ENCODE assay signal across 14 cellular contexts in genomic region chr20:44021900-44022299, GRCh38.
"Had no signal": no experiment of that assay in that cellular context is flagged by ENCODE, and none has a peak within 500 bp of the region (broad histone marks: within the 10 kb centered on the region; RNA-seq: fewer than 3 reads in every experiment).

No MANE protein-coding gene starts in this region.

- H3K27me3 ChIP-seq: esophagus muscularis mucosa, gastroesophageal sphincter had no signal

- H3K9me3 ChIP-seq: esophagus muscularis mucosa, gastroesophageal sphincter, mucosa of descending colon, neutrophil had no signal

- H3K27ac ChIP-seq: epithelial cell of prostate, esophagus muscularis mucosa, gastroesophageal sphincter, neutrophil had no signal

- ATAC-seq: effector memory CD8-positive, alpha-beta T cell; gastroesophageal sphincter; mucosa of descending colon; naive thymus-derived CD8-positive, alpha-beta T cell had no signal

- DNase-seq: effector memory CD8-positive, alpha-beta T cell; foreskin fibroblast; glutamatergic neuron; mammary epithelial cell; mucosa of descending colon; small intestine; stimulated activated CD4-positive, alpha-beta T cell treated with anti-CD3 and anti-CD28 coated beads, Interleukin-12 subunit alpha, Interleukin-12 subunit beta, amount 100 ng/mL, for 4 hours; stimulated activated naive CD4-positive, alpha-beta T cell treated with Interleukin-2 at 50 U/mL for 16 hours; trophoblast cell had no signal

- H3K36me3 ChIP-seq: esophagus muscularis mucosa, gastroesophageal sphincter, neutrophil had no signal

- H3K4me3 ChIP-seq: esophagus muscularis mucosa, gastroesophageal sphincter, mucosa of descending colon had no signal
